8 cellular contexts compared by ENCODE assay signal in the genomic region with DNA sequence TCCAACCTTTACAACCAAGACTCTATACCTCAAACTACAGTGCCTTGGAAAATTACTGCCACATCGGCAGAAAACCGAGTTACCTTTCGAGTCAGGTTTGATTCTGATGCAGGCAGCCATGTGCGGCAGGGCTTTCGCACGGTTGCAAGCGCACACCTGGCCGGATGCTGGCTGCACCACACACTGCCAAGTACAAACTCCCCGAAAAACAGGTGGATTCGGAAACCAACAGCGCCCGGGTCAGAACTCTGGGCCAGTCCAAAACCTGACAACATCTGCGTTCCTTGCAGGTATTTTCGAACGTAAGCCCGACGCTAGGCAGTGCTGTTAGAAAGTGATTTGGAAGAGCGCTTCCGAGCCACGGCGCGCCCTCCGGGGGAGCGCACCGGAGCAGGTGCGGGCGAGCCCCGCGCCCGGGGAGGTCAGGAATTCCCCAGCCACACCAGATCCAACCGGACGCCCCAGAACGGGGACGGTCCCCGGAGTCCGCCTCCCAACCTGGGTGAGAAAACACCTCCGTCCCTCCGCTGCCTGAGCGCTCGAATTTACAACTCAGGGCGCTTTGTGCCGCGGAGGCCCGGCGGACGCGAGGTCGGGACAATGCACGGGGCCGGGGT. TPM values are rescaled to one million over a fixed set of nuclear protein-coding genes. Genes with fewer than 3 reads are reported as not detected.
A peak's percentile ranks its signal among the peaks of the same experiment; 100 is the strongest.
DNase-seq lines count a peak whose midpoint lies in the region; ATAC-seq and TF ChIP-seq lines count a peak whose summit lies in the region.

No MANE protein-coding gene starts in this region.

- H3K4me3 ChIP-seq in coronary artery (peak overlapping the region; percentile 81), muscle layer of colon (ENCODE audit: low read depth in 1 of 2, low read length in 2 of 2) (peak overlapping the region; percentile 66 to 81), tibial nerve (peak overlapping the region; percentile 59 to 75 (median 69))

- peak; percentile 35 for ATAC-seq in GM18909 (IDR thresholded peaks at IDR 0.05; ENCODE audit: poor library complexity, unreplicated experiment)
- ATAC-seq in HG03378 (IDR thresholded peaks at IDR 0.05; ENCODE audit: unreplicated experiment), result peak; percentile 33
- ATAC-seq in activated CD4-positive, CD25-positive, alpha-beta regulatory T cell treated with anti-CD3 and anti-CD28 coated beads, Interleukin-2, amount 50 U/mL, for 24 hours, result peak; percentile 12 to 19

- peak overlapping the region; percentile 41 for H3K9ac ChIP-seq in muscle layer of colon (ENCODE audit: low read length)

- TF ChIP-seq EP300 in tibial nerve (IDR thresholded peaks at IDR 0.05), result peak in 1 of 2 donors; percentile 26

- no peaks in the 10 kb centered on the region for H3K36me3 ChIP-seq in muscle layer of colon (ENCODE audit: insufficient read depth, low read length)
- no peaks in the 10 kb centered on the region for H3K36me3 ChIP-seq in tibial nerve

- H3K4me1 ChIP-seq in muscle layer of colon (ENCODE audit: insufficient read depth, low read length) (peaks cover 49% of the 10 kb centered on the region), tibial nerve (peaks cover 0 to 57% (median 47%) of the 10 kb centered on the region in 4 donors)

- DNase-seq in coronary artery (ENCODE audit: low spot score), result no peak
- DNase-seq in tibial nerve (ENCODE audit: low spot score in 2 of 2), result no peak
- DNase-seq in NCI-H510A treated with DMSO at 0.1 percent for 48 hours (lab: John Stamatoyannopoulos, UW), result no peak
- DNase-seq in NOMO-1 (lab: John Stamatoyannopoulos, UW; ENCODE audit: unreplicated experiment in 2 of 2), result no peak

- TF ChIP-seq POLR2A in tibial nerve (IDR thresholded peaks at IDR 0.05), result no peak

- no peak for TF ChIP-seq CTCF in coronary artery (IDR thresholded peaks at IDR 0.05)
- TF ChIP-seq CTCF in tibial nerve (IDR thresholded peaks at IDR 0.05), result no peak

- no peaks in the 10 kb centered on the region for H3K9me3 ChIP-seq in muscle layer of colon (ENCODE audit: low read length)
- no peaks in the 10 kb centered on the region for H3K9me3 ChIP-seq in tibial nerve

- H3K27ac ChIP-seq in coronary artery, result peak overlapping the region; percentile 78 to 97
- peak overlapping the region; percentile 56 for H3K27ac ChIP-seq in muscle layer of colon (ENCODE audit: low read depth, low read length)
- H3K27ac ChIP-seq in tibial nerve, result peak overlapping the region in 3 of 4 donors; percentile 75 to 85 (median 84)

- WGBS in tibial nerve, 2 donors, result 1 to 2% methylated on average over 18 to 22 of the region's 50 CpGs

- H3K27me3 ChIP-seq in muscle layer of colon (ENCODE audit: control insufficient read depth in 1 of 2, insufficient read depth in 2 of 2, low read length in 2 of 2) (no peaks in the 10 kb centered on the region), tibial nerve (no peaks in the 10 kb centered on the region)

RNA-seq across cellular contexts. Expression of gene USP7, which starts 1.2 kb away (rescaled TPM):
- total RNA-seq in tibial nerve, result 100 to 1,000 TPM in 1 of 4 donors, 10 to 100 TPM in 3; 83.4 to 114 (median 89.6) TPM
